In the genomic region with DNA sequence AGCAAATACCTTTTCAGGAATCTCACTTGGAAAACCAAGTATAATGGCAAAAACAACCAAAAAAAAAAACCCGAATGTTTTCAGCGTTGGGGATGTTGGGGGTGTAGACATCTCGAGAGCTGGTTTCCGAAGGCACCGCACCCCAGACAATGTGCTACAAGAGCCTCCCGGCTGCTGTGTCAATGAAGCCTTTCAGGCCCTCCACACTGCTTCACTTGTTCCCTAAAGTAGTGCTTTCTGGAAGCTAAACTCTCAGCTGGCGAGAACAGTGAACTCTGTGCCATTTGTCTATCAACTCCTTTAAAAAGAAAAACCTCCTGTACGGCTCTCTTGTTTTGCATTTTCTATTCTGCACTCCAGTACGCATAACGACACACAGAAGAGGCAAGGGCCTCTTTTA, we compare ENCODE assay signal across 27 cellular contexts. TPM values are rescaled to one million over a fixed set of nuclear protein-coding genes. Genes with fewer than 3 reads are reported as not detected.
DNase-seq lines count a peak whose midpoint lies in the region; ATAC-seq and TF ChIP-seq lines count a peak whose summit lies in the region.
"Had no signal": no experiment of that assay in that cellular context is flagged by ENCODE, and none has a peak within 500 bp of the region (broad histone marks: within the 10 kb centered on the region; RNA-seq: fewer than 3 reads in every experiment).

No MANE protein-coding gene starts in this region.

- DNase-seq in GM23338 (ENCODE audit: low spot score) (no peak), middle frontal gyrus (ENCODE audit: extremely low spot score, low spot score) (peak; percentile 47), substantia nigra (lab: John Stamatoyannopoulos, UW) (peak in 41 of 49 donors; percentile 9 to 89 (median 55)), MV-4-11 (lab: John Stamatoyannopoulos, UW) (no peak), GDM1 (lab: John Stamatoyannopoulos, UW) (no peak), NK-92 (lab: John Stamatoyannopoulos, UW; ENCODE audit: unreplicated experiment) (no peak)
- no peak for DNase-seq in activated CD8-positive, alpha-beta T cell treated with anti-CD3 and anti-CD28 coated beads for 36 hours
- DNase-seq: activated CD4-positive, alpha-beta T cell treated with anti-CD3 and anti-CD28 coated beads, Interleukin-2, amount 10 ng/mL, durations not matched to agents 7 days and 5 days; activated CD8-positive, alpha-beta memory T cell treated with anti-CD3 and anti-CD28 coated beads, Interleukin-2, amount 10 ng/mL, durations not matched to agents 7 days and 5 days; EL; erythroblast; immature natural killer cell; left ventricle myocardium inferior; NCI-H1092 treated with DMSO at 0.1 percent for 48 hours; NCI-H1930; NCI-H2227 treated with DMSO at 0.1 percent for 48 hours; NCI-H69; SK-N-SH; T-helper 17 cell; uterus had no signal

- no peak overlapping the region for H3K4me3 ChIP-seq in GM23338
- no peak overlapping the region for H3K4me3 ChIP-seq in ectodermal cell (ENCODE audit: insufficient read depth, low read depth, low read length)
- H3K4me3 ChIP-seq: left ventricle myocardium inferior, prostate gland, uterus had no signal

- 0 out of 2 replicates have a peak overlapping the region, but pooled peaks have one; percentile 6 for H2AFZ ChIP-seq in GM23338

- H3K27me3 ChIP-seq in GM23338 (ENCODE audit: insufficient read depth) (no peaks in the 10 kb centered on the region), ectodermal cell (ENCODE audit: control insufficient read depth, insufficient read depth, low read length, poor library complexity, severe bottlenecking) (no peaks in the 10 kb centered on the region)
- H3K27me3 ChIP-seq: uterus had no signal

- intact Hi-C loops in activated CD8-positive, alpha-beta T cell treated with anti-CD3 and anti-CD28 coated beads for 36 hours (cut with micrococcal nuclease), result no loop called here

- H3F3A ChIP-seq in GM23338 (replicated peaks; ENCODE audit: low read depth), result no peaks in the 10 kb centered on the region

- CTCF ChIA-PET in activated CD8-positive, alpha-beta T cell treated with anti-CD3 and anti-CD28 coated beads for 36 hours (lab: Charles Lee), result interaction anchor here (1.0 kb wide), 1 partner anchor 17 kb away, joined by 3 read pairs; no protein-coding TSS in a partner anchor

- POLR2A ChIA-PET in activated CD8-positive, alpha-beta T cell treated with anti-CD3 and anti-CD28 coated beads for 36 hours (lab: Charles Lee), result interaction anchor here (1.0 kb wide), 1 partner anchor 43 kb away, joined by 3 read pairs; no protein-coding TSS in a partner anchor

- WGBS in ectodermal cell, 2 experiments, result 79 to 90% methylated on average over 10 of the region's 10 CpGs

- no peak for ATAC-seq in GM23338
- no peak for ATAC-seq in activated CD8-positive, alpha-beta T cell treated with anti-CD3 and anti-CD28 coated beads for 36 hours
- ATAC-seq: activated CD8-positive, alpha-beta memory T cell treated with anti-CD3 and anti-CD28 coated beads, Interleukin-2, amount 10 ng/mL, durations not matched to agents 7 days and 5 days; T-helper 17 cell had no signal

- no peaks in the 10 kb centered on the region; the same call in 2 of the 3 replicates for H3K4me1 Mint-ChIP-seq in GM23338
- H3K4me1 Mint-ChIP-seq in activated CD8-positive, alpha-beta T cell treated with anti-CD3 and anti-CD28 coated beads for 36 hours (ENCODE audit: low read depth), result peaks cover 5% of the 10 kb centered on the region

- H3K36me3 ChIP-seq in GM23338 (ENCODE audit: insufficient read depth), result no peaks in the 10 kb centered on the region
- no peaks in the 10 kb centered on the region for H3K36me3 ChIP-seq in ectodermal cell (ENCODE audit: control insufficient read depth, insufficient read depth, low read length)
- H3K36me3 ChIP-seq: left ventricle myocardium inferior, prostate gland, uterus had no signal

- H4K20me1 ChIP-seq in GM23338 (replicated peaks; ENCODE audit: insufficient read depth), result no peaks in the 10 kb centered on the region

- H3K27me3 Mint-ChIP-seq in GM23338 (ENCODE audit: insufficient read depth, low read depth, poor library complexity), result peaks cover 4% of the 10 kb centered on the region
- no peaks in the 10 kb centered on the region for H3K27me3 Mint-ChIP-seq in activated CD8-positive, alpha-beta T cell treated with anti-CD3 and anti-CD28 coated beads for 36 hours
- H3K27me3 Mint-ChIP-seq: activated CD4-positive, alpha-beta T cell treated with anti-CD3 and anti-CD28 coated beads, Interleukin-2, amount 10 ng/mL, durations not matched to agents 7 days and 5 days; activated CD8-positive, alpha-beta memory T cell treated with anti-CD3 and anti-CD28 coated beads, Interleukin-2, amount 10 ng/mL, durations not matched to agents 7 days and 5 days; activated naive CD8-positive, alpha-beta T cell; natural killer cell treated with Interleukin-12 subunit alpha and Interleukin-12 subunit beta and Interleukin-15 and Interleukin-18, amount 100 ng/mL, for 72 hours; T-helper 17 cell had no signal

- H3K4me1 ChIP-seq in GM23338 (ENCODE audit: insufficient read depth) (no peaks in the 10 kb centered on the region), ectodermal cell (ENCODE audit: control insufficient read depth, insufficient read depth, low read length) (no peaks in the 10 kb centered on the region)
- H3K4me1 ChIP-seq: prostate gland, uterus had no signal

- no peak overlapping the region for H3K27ac Mint-ChIP-seq in GM23338
- H3K27ac Mint-ChIP-seq in activated CD8-positive, alpha-beta T cell treated with anti-CD3 and anti-CD28 coated beads for 36 hours, result no peak overlapping the region
- H3K27ac Mint-ChIP-seq: activated CD4-positive, alpha-beta T cell treated with anti-CD3 and anti-CD28 coated beads, Interleukin-2, amount 10 ng/mL, durations not matched to agents 7 days and 5 days; activated CD8-positive, alpha-beta memory T cell treated with anti-CD3 and anti-CD28 coated beads, Interleukin-2, amount 10 ng/mL, durations not matched to agents 7 days and 5 days; activated naive CD8-positive, alpha-beta T cell; mesothelial cell of epicardium; natural killer cell treated with Interleukin-12 subunit alpha and Interleukin-12 subunit beta and Interleukin-15 and Interleukin-18, amount 100 ng/mL, for 72 hours; T-helper 17 cell had no signal

- TF ChIP-seq CTCF in GM23338 (conservative IDR thresholded peaks at IDR 0.05; ENCODE audit: low read depth in 2 of 2), result no peak
- no peak for TF ChIP-seq CTCF in activated CD8-positive, alpha-beta T cell treated with anti-CD3 and anti-CD28 coated beads for 36 hours (IDR thresholded peaks at IDR 0.05)

- H3K4me3 Mint-ChIP-seq in GM23338, result no peak overlapping the region
- H3K4me3 Mint-ChIP-seq in activated CD8-positive, alpha-beta T cell treated with anti-CD3 and anti-CD28 coated beads for 36 hours, result no peak overlapping the region
- H3K4me3 Mint-ChIP-seq: activated CD4-positive, alpha-beta T cell treated with anti-CD3 and anti-CD28 coated beads, Interleukin-2, amount 10 ng/mL, durations not matched to agents 7 days and 5 days; activated CD8-positive, alpha-beta memory T cell treated with anti-CD3 and anti-CD28 coated beads, Interleukin-2, amount 10 ng/mL, durations not matched to agents 7 days and 5 days; activated naive CD8-positive, alpha-beta T cell; immature natural killer cell; mesothelial cell of epicardium; natural killer cell treated with Interleukin-12 subunit alpha and Interleukin-12 subunit beta and Interleukin-15 and Interleukin-18, amount 100 ng/mL, for 72 hours; T-helper 17 cell had no signal

- H3K27ac ChIP-seq in GM23338 (ENCODE audit: low read depth), result no peak overlapping the region
- peak overlapping the region; percentile 5 for H3K27ac ChIP-seq in ectodermal cell (ENCODE audit: insufficient read depth, low read depth, low read length, poor library complexity, severe bottlenecking)
- no peak overlapping the region for H3K27ac ChIP-seq in substantia nigra (ENCODE audit: low read depth, low read length, poor library complexity, severe bottlenecking)
- H3K27ac ChIP-seq: C4-2B, left ventricle myocardium inferior, prostate gland, RWPE1, uterus had no signal

- no peaks in the 10 kb centered on the region for H3K9me3 ChIP-seq in ectodermal cell (ENCODE audit: control insufficient read depth, low read length)
- H3K9me3 ChIP-seq: left ventricle myocardium inferior, prostate gland, SK-N-SH, uterus had no signal

- H3K9me3 Mint-ChIP-seq in GM23338, result no peaks in the 10 kb centered on the region
- H3K9me3 Mint-ChIP-seq in activated CD8-positive, alpha-beta T cell treated with anti-CD3 and anti-CD28 coated beads for 36 hours, result no peaks in the 10 kb centered on the region
- H3K9me3 Mint-ChIP-seq: activated CD4-positive, alpha-beta T cell treated with anti-CD3 and anti-CD28 coated beads, Interleukin-2, amount 10 ng/mL, durations not matched to agents 7 days and 5 days; immature natural killer cell; mesothelial cell of epicardium; natural killer cell treated with Interleukin-12 subunit alpha and Interleukin-12 subunit beta and Interleukin-15 and Interleukin-18, amount 100 ng/mL, for 72 hours had no signal

- H3K4me2 ChIP-seq in GM23338, result no peak overlapping the region
- H3K4me2 ChIP-seq: SK-N-SH had no signal

- H3K9me2 ChIP-seq in GM23338 (ENCODE audit: insufficient read depth), result no peaks in the 10 kb centered on the region
- H3K9me2 ChIP-seq: SK-N-SH had no signal

- no peaks in the 10 kb centered on the region for H3K79me2 ChIP-seq in GM23338 (replicated peaks; ENCODE audit: insufficient read depth)

- no peaks in the 10 kb centered on the region for H3K36me3 Mint-ChIP-seq in GM23338 (ENCODE audit: low read depth)
- no peaks in the 10 kb centered on the region for H3K36me3 Mint-ChIP-seq in activated CD8-positive, alpha-beta T cell treated with anti-CD3 and anti-CD28 coated beads for 36 hours (ENCODE audit: low read depth)
- H3K36me3 Mint-ChIP-seq: activated CD8-positive, alpha-beta memory T cell treated with anti-CD3 and anti-CD28 coated beads, Interleukin-2, amount 10 ng/mL, durations not matched to agents 7 days and 5 days; activated naive CD8-positive, alpha-beta T cell; immature natural killer cell; mesothelial cell of epicardium; natural killer cell treated with Interleukin-12 subunit alpha and Interleukin-12 subunit beta and Interleukin-15 and Interleukin-18, amount 100 ng/mL, for 72 hours had no signal

TF ChIP-seq in GM23338, 12 proteins besides CTCF, POLR2A, EP300 and RAD21 (continues in another document):
- TF ChIP-seq JUNB (IDR thresholded peaks at IDR 0.05; ENCODE audit: unreplicated experiment), result no peak

RNA-seq across cellular contexts. Expression of a gene that starts 32.5 kb away (rescaled TPM):
- 26.3 and 34.3 TPM in 2 replicates for total RNA-seq in GM23338 (2014; rRNA removed; shearing (Covaris generic))
- polyA plus RNA-seq in GM23338 (2016; fragmentation: Nextera tagmentation; extraction: Ambion mirVana), result 33.1 and 36.7 TPM in 2 replicates
- 67.7 TPM for polyA plus RNA-seq in ectodermal cell (2013, experiment 1 of 4)
- 74.6 TPM for polyA plus RNA-seq in ectodermal cell (2013, experiment 2 of 4)
- 57.1 TPM for polyA plus RNA-seq in ectodermal cell (2013, experiment 3 of 4)
- polyA plus RNA-seq in ectodermal cell (2013, experiment 4 of 4), result 65.9 TPM
- total RNA-seq in activated CD8-positive, alpha-beta T cell treated with anti-CD3 and anti-CD28 coated beads for 36 hours, result 10 to 100 TPM; 18.2 to 19.0 TPM

RNA-seq across cellular contexts. Expression of a gene that starts 53.7 kb away (rescaled TPM):
- total RNA-seq in GM23338 (2014; rRNA removed; shearing (Covaris generic)), result 88.6 and 100 TPM in 2 replicates
- polyA plus RNA-seq in GM23338 (2016; fragmentation: Nextera tagmentation; extraction: Ambion mirVana), result 244 and 257 TPM in 2 replicates
- 178 TPM for polyA plus RNA-seq in ectodermal cell (2013, experiment 1 of 4)
- polyA plus RNA-seq in ectodermal cell (2013, experiment 2 of 4), result 174 TPM
- polyA plus RNA-seq in ectodermal cell (2013, experiment 3 of 4), result 114 TPM
- polyA plus RNA-seq in ectodermal cell (2013, experiment 4 of 4), result 118 TPM
- 100 to 1,000 TPM; 174 to 185 TPM for total RNA-seq in activated CD8-positive, alpha-beta T cell treated with anti-CD3 and anti-CD28 coated beads for 36 hours

Comparison
In these comparisons a context has a peak if more than half of its experiments do, and no peak if none do; other contexts are left out.
1. DNase-seq: peak in middle frontal gyrus (single experiment) and substantia nigra (41 of 49); none in GM23338 (single experiment), MV-4-11 (single experiment), GDM1 (single experiment), activated CD8-positive, alpha-beta T cell treated with anti-CD3 and anti-CD28 coated beads for 36 hours (single experiment) and NK-92 (single experiment).